In genomic region chr19:3632098-3632497, GRCh38 we compare ENCODE assay signal across 22 cellular contexts. TPM values are rescaled to one million over a fixed set of nuclear protein-coding genes. Genes with fewer than 3 reads are reported as not detected.
"Had no signal": no experiment of that assay in that cellular context is flagged by ENCODE, and none has a peak within 500 bp of the region (broad histone marks: within the 10 kb centered on the region; RNA-seq: fewer than 3 reads in every experiment).

No MANE protein-coding gene starts in this region.

- H3K4me3 Mint-ChIP-seq: nephron had no signal

- H3K27me3 ChIP-seq: foreskin keratinocyte, hepatocyte, sigmoid colon, suprapubic skin, tibial nerve, upper lobe of right lung, vagina had no signal

- DNase-seq: cortex of kidney; effector memory CD4-positive, alpha-beta T cell; foreskin keratinocyte; kidney; left colon; left ventricle myocardium superior; mesenchymal stem cell; naive B cell; psoas muscle; retina; sigmoid colon; stimulated activated CD4-positive, alpha-beta T cell treated with anti-CD3 and anti-CD28 coated beads, Interleukin-2, amount 100 ng/mL, for 24 hours; stimulated activated CD4-positive, alpha-beta T cell treated with anti-CD3 and anti-CD28 coated beads, Interleukin-4, amount 100 ng/mL, for 4 hours; stimulated activated naive CD4-positive, alpha-beta T cell; upper lobe of right lung had no signal

- H3K9me3 Mint-ChIP-seq: naive B cell, nephron had no signal

- H3K27ac ChIP-seq: foreskin keratinocyte, hepatocyte, psoas muscle, skin epidermis, suprapubic skin, upper lobe of right lung, vagina had no signal

- H3K4me1 ChIP-seq: foreskin keratinocyte, psoas muscle, upper lobe of right lung, vagina had no signal

- H3K27me3 Mint-ChIP-seq: naive B cell had no signal

- H3K27ac Mint-ChIP-seq: naive B cell, nephron had no signal

- H3K4me3 ChIP-seq: hepatocyte, lung, psoas muscle, sigmoid colon, skin epidermis, suprapubic skin, tibial nerve, upper lobe of right lung, vagina had no signal

- H3K36me3 Mint-ChIP-seq: naive B cell had no signal

- ATAC-seq: foreskin keratinocyte, left colon, left ventricle myocardium superior, psoas muscle, upper lobe of right lung had no signal

- H3K9me3 ChIP-seq: psoas muscle, sigmoid colon, suprapubic skin, tibial nerve, upper lobe of right lung, vagina had no signal

RNA-seq across cellular contexts. Expression of gene GIPC3, which starts 46.8 kb away (rescaled TPM):
- total RNA-seq: foreskin keratinocyte, hepatocyte had no signal
